In the genomic region with DNA sequence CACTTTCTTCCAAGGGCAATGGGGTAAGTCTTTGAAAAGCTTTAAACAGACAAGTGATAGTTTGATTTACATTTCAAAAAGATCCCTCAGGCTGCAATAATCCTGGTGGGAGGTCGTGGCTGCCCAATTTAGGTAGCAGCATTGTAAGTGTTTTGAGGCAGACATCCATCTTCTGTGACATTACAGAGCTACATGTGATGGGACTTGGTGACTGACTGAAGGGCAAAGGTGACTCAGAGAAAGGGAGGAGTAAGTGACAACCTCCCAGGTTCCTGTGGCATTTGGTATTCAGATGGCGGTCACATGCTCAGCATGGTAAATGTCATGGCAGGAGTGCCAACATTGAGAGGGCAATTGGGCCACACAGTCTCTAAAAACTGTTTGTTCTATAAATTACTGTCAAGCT, we compare ENCODE assay signal across 9 cellular contexts. TPM values are rescaled to one million over a fixed set of nuclear protein-coding genes. Genes with fewer than 3 reads are reported as not detected.
DNase-seq lines count a peak whose midpoint lies in the region; ATAC-seq and TF ChIP-seq lines count a peak whose summit lies in the region.
"Had no signal": no experiment of that assay in that cellular context is flagged by ENCODE, and none has a peak within 500 bp of the region (broad histone marks: within the 10 kb centered on the region; RNA-seq: fewer than 3 reads in every experiment).

No MANE protein-coding gene starts in this region.

- TF ChIP-seq CTCF in heart left ventricle (IDR thresholded peaks at IDR 0.05), result no peak
- no peak for TF ChIP-seq CTCF in vagina (IDR thresholded peaks at IDR 0.05)

- no peaks in the 10 kb centered on the region for H3K27me3 ChIP-seq in heart left ventricle
- no peaks in the 10 kb centered on the region for H3K27me3 ChIP-seq in vagina

- peaks cover 0 to 6% (median 0%) of the 10 kb centered on the region in 9 donors for H3K36me3 ChIP-seq in heart left ventricle
- no peaks in the 10 kb centered on the region for H3K36me3 ChIP-seq in vagina

- intact Hi-C loops in heart left ventricle (cut with DNase I) (no loop called here), vagina (cut with DNase I) (no loop called here)

- TF ChIP-seq POLR2A in heart left ventricle (IDR thresholded peaks at IDR 0.05) (no peak), vagina (IDR thresholded peaks at IDR 0.05) (no peak)

- ATAC-seq in heart left ventricle (peak in 3 of 4 donors; percentile 44 to 63 (median 59)), HG02884 (IDR thresholded peaks at IDR 0.05; ENCODE audit: unreplicated experiment) (no peak), HG03565 (IDR thresholded peaks at IDR 0.05; ENCODE audit: unreplicated experiment) (no peak)

- H3K27ac ChIP-seq in heart left ventricle (peak overlapping the region in 7 of 12 donors; percentile 25 to 60 (median 47)), vagina (no peak overlapping the region), substantia nigra (ENCODE audit: low read depth, low read length, poor library complexity, severe bottlenecking) (no peak overlapping the region)
- H3K27ac ChIP-seq: VCaP had no signal

- H3K4me1 ChIP-seq in heart left ventricle (peaks cover 0 to 93% (median 62%) of the 10 kb centered on the region in 12 donors), vagina (peaks cover 66% of the 10 kb centered on the region)

- peak; percentile 89 for DNase-seq in NCI-H2227 (lab: John Stamatoyannopoulos, UW; ENCODE audit: unreplicated experiment)
- DNase-seq in activated CD8-positive, alpha-beta memory T cell treated with anti-CD3 and anti-CD28 coated beads, Interleukin-2, amount 50 U/mL, for 24 hours (ENCODE audit: extremely low read depth), result peak; percentile 14
- no peak for DNase-seq in heart left ventricle
- peak; percentile 25 to 39 for DNase-seq in stimulated activated CD8-positive, alpha-beta memory T cell treated with anti-CD3 and anti-CD28 coated beads, Interleukin-15, amount 100 ng/mL, for 48 hours (ENCODE audit: low read depth in 2 of 2)
- no peak for DNase-seq in vagina (ENCODE audit: extremely low spot score in 2 of 2)
- no peak for DNase-seq in substantia nigra (lab: John Stamatoyannopoulos, UW)

- H3K9me3 ChIP-seq in heart left ventricle (peaks cover 0 to 5% (median 0%) of the 10 kb centered on the region in 12 donors), vagina (no peaks in the 10 kb centered on the region)

- H3K4me3 ChIP-seq in heart left ventricle (no peak overlapping the region), vagina (no peak overlapping the region)

- 44 to 67% (median 56%) methylated on average over 2 of the region's 2 CpGs for WGBS in heart left ventricle, 4 donors

RNA-seq across cellular contexts. Expression of a gene that starts 26.5 kb away (rescaled TPM):
- total RNA-seq in heart left ventricle (100 to 1,000 TPM; 111 to 614 (median 148) TPM), vagina (210 TPM)
- 100 to 1,000 TPM in 1 of 2 donors, 10 to 100 TPM in 1; 36.0 to 152 TPM for polyA plus RNA-seq in heart left ventricle

Comparison
In these comparisons a context has a peak if more than half of its experiments do, and no peak if none do; other contexts are left out.
1. DNase-seq: peak in NCI-H2227 (single experiment), activated CD8-positive, alpha-beta memory T cell treated with anti-CD3 and anti-CD28 coated beads, Interleukin-2, amount 50 U/mL, for 24 hours (single experiment) and stimulated activated CD8-positive, alpha-beta memory T cell treated with anti-CD3 and anti-CD28 coated beads, Interleukin-15, amount 100 ng/mL, for 48 hours (2 of 2); none in heart left ventricle (0 of 5), vagina (0 of 2) and substantia nigra (0 of 49).
2. ATAC-seq: peak in heart left ventricle (3 of 4); none in HG02884 (single experiment) and HG03565 (single experiment).
3. H3K27ac ChIP-seq: peak in heart left ventricle (7 of 12); none in vagina (single experiment) and substantia nigra (single experiment).